Comparison of ENCODE assay signal across 1 cellular context in the genomic region with DNA sequence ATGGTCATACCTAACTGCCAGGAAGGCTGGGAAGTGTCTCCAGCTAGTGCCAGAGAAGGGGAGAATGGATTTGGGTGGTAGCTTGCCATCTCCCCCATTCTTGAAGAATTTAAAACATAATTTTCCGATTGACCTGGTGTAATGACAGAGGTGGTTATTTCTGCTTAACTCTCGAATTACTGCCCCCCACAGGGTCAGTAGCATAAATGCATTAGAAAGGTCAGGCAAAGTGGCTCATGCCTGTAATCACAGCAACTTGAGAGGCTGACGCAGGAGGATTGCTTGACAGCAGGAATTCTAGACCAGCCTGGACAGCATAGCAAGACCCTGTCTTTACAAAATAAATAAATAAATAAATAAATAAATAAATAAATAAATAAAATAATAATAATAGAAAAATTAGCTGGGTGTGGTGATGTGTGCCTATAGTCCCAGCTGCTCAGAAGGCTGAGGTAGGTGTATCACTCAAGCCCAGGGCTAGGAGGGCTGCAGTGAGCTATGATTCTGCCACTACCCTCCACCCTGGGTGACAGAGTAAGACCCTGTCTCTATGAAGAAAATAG.
A peak's percentile ranks its signal among the peaks of the same experiment; 100 is the strongest.
TF ChIP-seq lines count a peak whose summit lies in the region.

No MANE protein-coding gene starts in this region.

TF ChIP-seq in HEK293, 187 proteins besides CTCF, POLR2A, EP300 and RAD21 (continued from another document and continues in another):
- no peak for TF ChIP-seq ZFP3 (tag by site-specific recombination; IDR thresholded peaks at IDR 0.05; ENCODE audit: low read depth)
- TF ChIP-seq IKZF3 (tag by site-specific recombination; IDR thresholded peaks at IDR 0.05), result no peak
- TF ChIP-seq ZNF510 (tag by site-specific recombination; IDR thresholded peaks at IDR 0.05; ENCODE audit: insufficient replicate concordance), result no peak
- no peak; the same call in 1 of the 2 replicates for TF ChIP-seq KLF7 (tag by site-specific recombination; IDR thresholded peaks at IDR 0.05; ENCODE audit: borderline replicate concordance)
- TF ChIP-seq, protein P1, sequence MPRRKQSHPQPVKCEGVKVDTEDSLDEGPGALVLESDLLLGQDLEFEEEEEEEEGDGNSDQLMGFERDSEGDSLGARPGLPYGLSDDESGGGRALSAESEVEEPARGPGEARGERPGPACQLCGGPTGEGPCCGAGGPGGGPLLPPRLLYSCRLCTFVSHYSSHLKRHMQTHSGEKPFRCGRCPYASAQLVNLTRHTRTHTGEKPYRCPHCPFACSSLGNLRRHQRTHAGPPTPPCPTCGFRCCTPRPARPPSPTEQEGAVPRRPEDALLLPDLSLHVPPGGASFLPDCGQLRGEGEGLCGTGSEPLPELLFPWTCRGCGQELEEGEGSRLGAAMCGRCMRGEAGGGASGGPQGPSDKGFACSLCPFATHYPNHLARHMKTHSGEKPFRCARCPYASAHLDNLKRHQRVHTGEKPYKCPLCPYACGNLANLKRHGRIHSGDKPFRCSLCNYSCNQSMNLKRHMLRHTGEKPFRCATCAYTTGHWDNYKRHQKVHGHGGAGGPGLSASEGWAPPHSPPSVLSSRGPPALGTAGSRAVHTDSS (tag by site-specific recombination; IDR thresholded peaks at IDR 0.05), result no peak
- no peak for TF ChIP-seq ZNF48 (tag by site-specific recombination; IDR thresholded peaks at IDR 0.05)
- no peak for TF ChIP-seq BCL11A (tag by site-specific recombination; IDR thresholded peaks at IDR 0.05; ENCODE audit: low read depth)
- TF ChIP-seq, protein P2, sequence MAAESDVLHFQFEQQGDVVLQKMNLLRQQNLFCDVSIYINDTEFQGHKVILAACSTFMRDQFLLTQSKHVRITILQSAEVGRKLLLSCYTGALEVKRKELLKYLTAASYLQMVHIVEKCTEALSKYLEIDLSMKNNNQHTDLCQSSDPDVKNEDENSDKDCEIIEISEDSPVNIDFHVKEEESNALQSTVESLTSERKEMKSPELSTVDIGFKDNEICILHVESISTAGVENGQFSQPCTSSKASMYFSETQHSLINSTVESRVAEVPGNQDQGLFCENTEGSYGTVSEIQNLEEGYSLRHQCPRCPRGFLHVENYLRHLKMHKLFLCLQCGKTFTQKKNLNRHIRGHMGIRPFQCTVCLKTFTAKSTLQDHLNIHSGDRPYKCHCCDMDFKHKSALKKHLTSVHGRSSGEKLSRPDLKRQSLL (tag by site-specific recombination; IDR thresholded peaks at IDR 0.05), result no peak
- TF ChIP-seq, protein P3, sequence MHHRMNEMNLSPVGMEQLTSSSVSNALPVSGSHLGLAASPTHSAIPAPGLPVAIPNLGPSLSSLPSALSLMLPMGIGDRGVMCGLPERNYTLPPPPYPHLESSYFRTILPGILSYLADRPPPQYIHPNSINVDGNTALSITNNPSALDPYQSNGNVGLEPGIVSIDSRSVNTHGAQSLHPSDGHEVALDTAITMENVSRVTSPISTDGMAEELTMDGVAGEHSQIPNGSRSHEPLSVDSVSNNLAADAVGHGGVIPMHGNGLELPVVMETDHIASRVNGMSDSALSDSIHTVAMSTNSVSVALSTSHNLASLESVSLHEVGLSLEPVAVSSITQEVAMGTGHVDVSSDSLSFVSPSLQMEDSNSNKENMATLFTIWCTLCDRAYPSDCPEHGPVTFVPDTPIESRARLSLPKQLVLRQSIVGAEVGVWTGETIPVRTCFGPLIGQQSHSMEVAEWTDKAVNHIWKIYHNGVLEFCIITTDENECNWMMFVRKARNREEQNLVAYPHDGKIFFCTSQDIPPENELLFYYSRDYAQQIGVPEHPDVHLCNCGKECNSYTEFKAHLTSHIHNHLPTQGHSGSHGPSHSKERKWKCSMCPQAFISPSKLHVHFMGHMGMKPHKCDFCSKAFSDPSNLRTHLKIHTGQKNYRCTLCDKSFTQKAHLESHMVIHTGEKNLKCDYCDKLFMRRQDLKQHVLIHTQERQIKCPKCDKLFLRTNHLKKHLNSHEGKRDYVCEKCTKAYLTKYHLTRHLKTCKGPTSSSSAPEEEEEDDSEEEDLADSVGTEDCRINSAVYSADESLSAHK (tag by site-specific recombination; IDR thresholded peaks at IDR 0.05), result no peak
- TF ChIP-seq ZNF747 (tag by site-specific recombination; IDR thresholded peaks at IDR 0.05), result no peak
- no peak for TF ChIP-seq ZNF621 (tag by site-specific recombination; IDR thresholded peaks at IDR 0.05)
- TF ChIP-seq, protein P4, sequence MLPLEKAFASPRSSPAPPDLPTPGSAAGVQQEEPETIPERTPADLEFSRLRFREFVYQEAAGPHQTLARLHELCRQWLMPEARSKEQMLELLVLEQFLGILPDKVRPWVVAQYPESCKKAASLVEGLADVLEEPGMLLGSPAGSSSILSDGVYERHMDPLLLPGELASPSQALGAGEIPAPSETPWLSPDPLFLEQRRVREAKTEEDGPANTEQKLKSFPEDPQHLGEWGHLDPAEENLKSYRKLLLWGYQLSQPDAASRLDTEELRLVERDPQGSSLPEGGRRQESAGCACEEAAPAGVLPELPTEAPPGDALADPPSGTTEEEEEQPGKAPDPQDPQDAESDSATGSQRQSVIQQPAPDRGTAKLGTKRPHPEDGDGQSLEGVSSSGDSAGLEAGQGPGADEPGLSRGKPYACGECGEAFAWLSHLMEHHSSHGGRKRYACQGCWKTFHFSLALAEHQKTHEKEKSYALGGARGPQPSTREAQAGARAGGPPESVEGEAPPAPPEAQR (tag by site-specific recombination; IDR thresholded peaks at IDR 0.05), result no peak
- TF ChIP-seq KLF8 (tag by site-specific recombination; IDR thresholded peaks at IDR 0.05), result no peak
- TF ChIP-seq ZNF792 (tag by site-specific recombination; IDR thresholded peaks at IDR 0.05), result no peak
- TF ChIP-seq, protein P5, sequence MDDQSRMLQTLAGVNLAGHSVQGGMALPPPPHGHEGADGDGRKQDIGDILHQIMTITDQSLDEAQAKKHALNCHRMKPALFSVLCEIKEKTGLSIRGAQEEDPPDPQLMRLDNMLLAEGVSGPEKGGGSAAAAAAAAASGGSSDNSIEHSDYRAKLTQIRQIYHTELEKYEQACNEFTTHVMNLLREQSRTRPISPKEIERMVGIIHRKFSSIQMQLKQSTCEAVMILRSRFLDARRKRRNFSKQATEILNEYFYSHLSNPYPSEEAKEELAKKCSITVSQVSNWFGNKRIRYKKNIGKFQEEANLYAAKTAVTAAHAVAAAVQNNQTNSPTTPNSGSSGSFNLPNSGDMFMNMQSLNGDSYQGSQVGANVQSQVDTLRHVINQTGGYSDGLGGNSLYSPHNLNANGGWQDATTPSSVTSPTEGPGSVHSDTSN (CRISPR knock-in tag; IDR thresholded peaks at IDR 0.05), result no peak
- no peak for TF ChIP-seq ZNF292 (tag by site-specific recombination; IDR thresholded peaks at IDR 0.05; ENCODE audit: borderline replicate concordance, low read depth)
- TF ChIP-seq, protein P6, sequence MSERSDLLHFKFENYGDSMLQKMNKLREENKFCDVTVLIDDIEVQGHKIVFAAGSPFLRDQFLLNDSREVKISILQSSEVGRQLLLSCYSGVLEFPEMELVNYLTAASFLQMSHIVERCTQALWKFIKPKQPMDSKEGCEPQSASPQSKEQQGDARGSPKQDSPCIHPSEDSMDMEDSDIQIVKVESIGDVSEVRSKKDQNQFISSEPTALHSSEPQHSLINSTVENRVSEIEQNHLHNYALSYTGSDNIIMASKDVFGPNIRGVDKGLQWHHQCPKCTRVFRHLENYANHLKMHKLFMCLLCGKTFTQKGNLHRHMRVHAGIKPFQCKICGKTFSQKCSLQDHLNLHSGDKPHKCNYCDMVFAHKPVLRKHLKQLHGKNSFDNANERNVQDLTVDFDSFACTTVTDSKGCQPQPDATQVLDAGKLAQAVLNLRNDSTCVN (tag by site-specific recombination; optimal IDR thresholded peaks at IDR 0.05), result no peak
- no peak for TF ChIP-seq ZNF701 (tag by site-specific recombination; IDR thresholded peaks at IDR 0.05)
- TF ChIP-seq, protein P7, sequence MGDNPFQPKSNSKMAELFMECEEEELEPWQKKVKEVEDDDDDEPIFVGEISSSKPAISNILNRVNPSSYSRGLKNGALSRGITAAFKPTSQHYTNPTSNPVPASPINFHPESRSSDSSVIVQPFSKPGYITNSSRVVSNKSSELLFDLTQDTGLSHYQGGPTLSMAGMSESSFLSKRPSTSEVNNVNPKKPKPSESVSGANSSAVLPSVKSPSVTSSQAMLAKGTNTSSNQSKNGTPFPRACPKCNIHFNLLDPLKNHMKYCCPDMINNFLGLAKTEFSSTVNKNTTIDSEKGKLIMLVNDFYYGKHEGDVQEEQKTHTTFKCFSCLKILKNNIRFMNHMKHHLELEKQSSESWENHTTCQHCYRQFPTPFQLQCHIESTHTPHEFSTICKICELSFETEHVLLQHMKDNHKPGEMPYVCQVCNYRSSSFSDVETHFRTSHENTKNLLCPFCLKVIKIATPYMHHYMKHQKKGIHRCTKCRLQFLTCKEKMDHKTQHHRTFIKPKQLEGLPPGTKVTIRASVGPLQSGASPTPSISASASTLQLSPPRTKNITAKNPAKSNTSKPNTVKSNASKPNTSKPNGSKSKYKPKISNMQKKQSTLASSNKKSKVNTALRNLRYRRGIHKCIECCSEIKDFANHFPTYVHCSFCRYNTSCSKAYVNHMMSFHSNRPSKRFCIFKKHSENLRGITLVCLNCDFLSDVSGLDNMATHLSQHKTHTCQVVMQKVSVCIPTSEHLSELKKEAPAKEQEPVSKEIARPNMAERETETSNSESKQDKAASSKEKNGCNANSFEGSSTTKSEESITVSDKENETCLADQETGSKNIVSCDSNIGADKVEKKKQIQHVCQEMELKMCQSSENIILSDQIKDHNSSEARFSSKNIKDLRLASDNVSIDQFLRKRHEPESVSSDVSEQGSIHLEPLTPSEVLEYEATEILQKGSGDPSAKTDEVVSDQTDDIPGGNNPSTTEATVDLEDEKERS (tag by site-specific recombination; IDR thresholded peaks at IDR 0.05), result no peak
- no peak for TF ChIP-seq ZNF274 (IDR thresholded peaks at IDR 0.05; ENCODE audit: low read length)
- TF ChIP-seq ZNF274 (tag by site-specific recombination; IDR thresholded peaks at IDR 0.05; ENCODE audit: borderline replicate concordance), result no peak
- no peak for TF ChIP-seq ZNF155 (tag by site-specific recombination; IDR thresholded peaks at IDR 0.05)
- TF ChIP-seq, protein P8, sequence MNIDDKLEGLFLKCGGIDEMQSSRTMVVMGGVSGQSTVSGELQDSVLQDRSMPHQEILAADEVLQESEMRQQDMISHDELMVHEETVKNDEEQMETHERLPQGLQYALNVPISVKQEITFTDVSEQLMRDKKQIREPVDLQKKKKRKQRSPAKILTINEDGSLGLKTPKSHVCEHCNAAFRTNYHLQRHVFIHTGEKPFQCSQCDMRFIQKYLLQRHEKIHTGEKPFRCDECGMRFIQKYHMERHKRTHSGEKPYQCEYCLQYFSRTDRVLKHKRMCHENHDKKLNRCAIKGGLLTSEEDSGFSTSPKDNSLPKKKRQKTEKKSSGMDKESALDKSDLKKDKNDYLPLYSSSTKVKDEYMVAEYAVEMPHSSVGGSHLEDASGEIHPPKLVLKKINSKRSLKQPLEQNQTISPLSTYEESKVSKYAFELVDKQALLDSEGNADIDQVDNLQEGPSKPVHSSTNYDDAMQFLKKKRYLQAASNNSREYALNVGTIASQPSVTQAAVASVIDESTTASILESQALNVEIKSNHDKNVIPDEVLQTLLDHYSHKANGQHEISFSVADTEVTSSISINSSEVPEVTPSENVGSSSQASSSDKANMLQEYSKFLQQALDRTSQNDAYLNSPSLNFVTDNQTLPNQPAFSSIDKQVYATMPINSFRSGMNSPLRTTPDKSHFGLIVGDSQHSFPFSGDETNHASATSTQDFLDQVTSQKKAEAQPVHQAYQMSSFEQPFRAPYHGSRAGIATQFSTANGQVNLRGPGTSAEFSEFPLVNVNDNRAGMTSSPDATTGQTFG (tag by site-specific recombination; IDR thresholded peaks at IDR 0.05; ENCODE audit: borderline replicate concordance), result no peak
- TF ChIP-seq ZSCAN16 (tag by site-specific recombination; IDR thresholded peaks at IDR 0.05), result no peak
- TF ChIP-seq ZNF239 (tag by site-specific recombination; IDR thresholded peaks at IDR 0.05), result no peak
- no peak for TF ChIP-seq ZNF830 (tag by site-specific recombination; IDR thresholded peaks at IDR 0.05; ENCODE audit: low read depth)
- TF ChIP-seq, protein P9, sequence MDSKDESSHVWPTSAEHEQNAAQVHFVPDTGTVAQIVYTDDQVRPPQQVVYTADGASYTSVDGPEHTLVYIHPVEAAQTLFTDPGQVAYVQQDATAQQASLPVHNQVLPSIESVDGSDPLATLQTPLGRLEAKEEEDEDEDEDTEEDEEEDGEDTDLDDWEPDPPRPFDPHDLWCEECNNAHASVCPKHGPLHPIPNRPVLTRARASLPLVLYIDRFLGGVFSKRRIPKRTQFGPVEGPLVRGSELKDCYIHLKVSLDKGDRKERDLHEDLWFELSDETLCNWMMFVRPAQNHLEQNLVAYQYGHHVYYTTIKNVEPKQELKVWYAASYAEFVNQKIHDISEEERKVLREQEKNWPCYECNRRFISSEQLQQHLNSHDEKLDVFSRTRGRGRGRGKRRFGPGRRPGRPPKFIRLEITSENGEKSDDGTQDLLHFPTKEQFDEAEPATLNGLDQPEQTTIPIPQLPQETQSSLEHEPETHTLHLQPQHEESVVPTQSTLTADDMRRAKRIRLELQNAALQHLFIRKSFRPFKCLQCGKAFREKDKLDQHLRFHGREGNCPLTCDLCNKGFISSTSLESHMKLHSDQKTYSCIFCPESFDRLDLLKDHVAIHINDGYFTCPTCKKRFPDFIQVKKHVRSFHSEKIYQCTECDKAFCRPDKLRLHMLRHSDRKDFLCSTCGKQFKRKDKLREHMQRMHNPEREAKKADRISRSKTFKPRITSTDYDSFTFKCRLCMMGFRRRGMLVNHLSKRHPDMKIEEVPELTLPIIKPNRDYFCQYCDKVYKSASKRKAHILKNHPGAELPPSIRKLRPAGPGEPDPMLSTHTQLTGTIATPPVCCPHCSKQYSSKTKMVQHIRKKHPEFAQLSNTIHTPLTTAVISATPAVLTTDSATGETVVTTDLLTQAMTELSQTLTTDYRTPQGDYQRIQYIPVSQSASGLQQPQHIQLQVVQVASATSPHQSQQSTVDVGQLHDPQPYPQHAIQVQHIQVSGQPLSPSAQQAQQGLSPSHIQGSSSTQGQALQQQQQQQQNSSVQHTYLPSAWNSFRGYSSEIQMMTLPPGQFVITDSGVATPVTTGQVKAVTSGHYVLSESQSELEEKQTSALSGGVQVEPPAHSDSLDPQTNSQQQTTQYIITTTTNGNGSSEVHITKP (tag by site-specific recombination; IDR thresholded peaks at IDR 0.05), result no peak
- TF ChIP-seq ZNF211 (tag by site-specific recombination; IDR thresholded peaks at IDR 0.05; ENCODE audit: low read depth), result no peak
- peak; percentile 89 for TF ChIP-seq ZNF426 (tag by site-specific recombination; IDR thresholded peaks at IDR 0.05)
- TF ChIP-seq ZNF133 (tag by site-specific recombination; IDR thresholded peaks at IDR 0.05), result no peak
- TF ChIP-seq ZNF37A (tag by site-specific recombination; IDR thresholded peaks at IDR 0.05), result no peak
- no peak for TF ChIP-seq OVOL3 (tag by site-specific recombination; IDR thresholded peaks at IDR 0.05)
- TF ChIP-seq ZIC2 (tag by site-specific recombination; IDR thresholded peaks at IDR 0.05), result no peak
- TF ChIP-seq ZNF626 (tag by site-specific recombination; IDR thresholded peaks at IDR 0.05), result no peak
- no peak for TF ChIP-seq ZNF670 (tag by site-specific recombination; IDR thresholded peaks at IDR 0.05; ENCODE audit: low read depth)
- TF ChIP-seq ZNF350 (tag by site-specific recombination; IDR thresholded peaks at IDR 0.05), result no peak
- TF ChIP-seq, protein P10, sequence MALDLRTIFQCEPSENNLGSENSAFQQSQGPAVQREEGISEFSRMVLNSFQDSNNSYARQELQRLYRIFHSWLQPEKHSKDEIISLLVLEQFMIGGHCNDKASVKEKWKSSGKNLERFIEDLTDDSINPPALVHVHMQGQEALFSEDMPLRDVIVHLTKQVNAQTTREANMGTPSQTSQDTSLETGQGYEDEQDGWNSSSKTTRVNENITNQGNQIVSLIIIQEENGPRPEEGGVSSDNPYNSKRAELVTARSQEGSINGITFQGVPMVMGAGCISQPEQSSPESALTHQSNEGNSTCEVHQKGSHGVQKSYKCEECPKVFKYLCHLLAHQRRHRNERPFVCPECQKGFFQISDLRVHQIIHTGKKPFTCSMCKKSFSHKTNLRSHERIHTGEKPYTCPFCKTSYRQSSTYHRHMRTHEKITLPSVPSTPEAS (tag by site-specific recombination; IDR thresholded peaks at IDR 0.05), result no peak
